ENCODE assay signal across 1 cellular context in genomic region chr3:152471814-152472605, GRCh38.
TF ChIP-seq lines count a peak whose summit lies in the region.

No MANE protein-coding gene starts in this region.

TF ChIP-seq in GM12878, 131 proteins besides CTCF, POLR2A, EP300 and RAD21 (continued from another document):
- TF ChIP-seq PRDM15 (CRISPR knock-in tag; IDR thresholded peaks at IDR 0.05) (no peak), HDAC2 (IDR thresholded peaks at IDR 0.05) (no peak), HCFC1 (IDR thresholded peaks at IDR 0.05; ENCODE audit: low read length) (no peak), E2F4 (IDR thresholded peaks at IDR 0.05; ENCODE audit: low read depth, low read length) (no peak), EZH2 (IDR thresholded peaks at IDR 0.05; ENCODE audit: borderline replicate concordance, control insufficient read depth, low read depth, low read length) (no peak), CREB1 (IDR thresholded peaks at IDR 0.05; ENCODE audit: low read depth) (0 out of 2 replicates have a peak, but pooled peaks have one; percentile 68), MEF2A (IDR thresholded peaks at IDR 0.05; ENCODE audit: insufficient read depth, low read depth, low read length) (peak; percentile 58; the same call in 1 of the 2 replicates), JUNB (IDR thresholded peaks at IDR 0.05) (no peak)
